Comparison of ENCODE assay signal across 10 cellular contexts in the genomic region with DNA sequence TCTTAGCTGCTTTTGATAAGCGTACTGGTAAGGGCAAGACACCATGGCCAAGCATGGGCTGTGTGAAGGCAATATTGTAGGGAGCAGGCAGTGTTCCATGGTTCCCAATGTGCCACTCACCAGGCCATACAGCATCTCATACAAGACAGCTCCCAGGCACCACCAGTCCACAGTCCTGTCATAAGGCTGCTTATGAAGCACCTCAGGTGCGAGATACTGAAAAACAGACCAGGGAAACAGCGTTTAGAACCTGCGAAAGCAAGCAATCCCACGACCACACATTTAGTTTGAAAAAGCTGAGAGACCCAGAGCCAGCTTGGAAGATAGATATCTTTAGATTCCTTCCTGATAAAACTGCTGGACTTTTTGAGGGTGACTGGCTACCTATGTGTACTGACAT.
DNase-seq lines count a peak whose midpoint lies in the region; TF ChIP-seq lines count a peak whose summit lies in the region.
"Had no signal": no experiment of that assay in that cellular context is flagged by ENCODE, and none has a peak within 500 bp of the region (broad histone marks: within the 10 kb centered on the region; RNA-seq: fewer than 3 reads in every experiment).

No MANE protein-coding gene starts in this region.

- POLR2A ChIA-PET in activated CD4-positive, alpha-beta T cell treated with anti-CD3 and anti-CD28 coated beads, Interleukin-2, amount 10 ng/mL, durations not matched to agents 7 days and 5 days (lab: Charles Lee), result no interaction called here

- peaks cover 3% of the 10 kb centered on the region for H3K27me3 Mint-ChIP-seq in activated naive CD4-positive, alpha-beta T cell treated with anti-CD3 and anti-CD28 coated beads, Interleukin-2, amount 10 ng/mL, durations not matched to agents 7 days and 5 days
- peaks cover 6% of the 10 kb centered on the region for H3K27me3 Mint-ChIP-seq in activated CD4-positive, alpha-beta T cell treated with anti-CD3 and anti-CD28 coated beads, Interleukin-2, amount 10 ng/mL, durations not matched to agents 7 days and 5 days
- H3K27me3 Mint-ChIP-seq: CD4-positive, alpha-beta memory T cell; stimulated activated memory B cell treated with anti-CD40 and anti-IgM and Interleukin-4, amounts not matched to agents 10 μg/mL and 1 μg/mL and 100 μg/mL, for 72 hours had no signal

- H3K4me1 ChIP-seq in breast epithelium (peaks cover 5 to 6% of the 10 kb centered on the region in 2 donors), thymus (ENCODE audit: control insufficient read depth, insufficient read depth, low read length) (peaks cover 14% of the 10 kb centered on the region)

- no peak for DNase-seq in activated naive CD4-positive, alpha-beta T cell treated with anti-CD3 and anti-CD28 coated beads, Interleukin-2, amount 10 ng/mL, durations not matched to agents 7 days and 5 days
- DNase-seq in activated naive CD4-positive, alpha-beta T cell treated with anti-CD3 and anti-CD28 coated beads, Interleukin-2, amount 50 U/mL, for 16 hours, result no peak
- DNase-seq in breast epithelium (ENCODE audit: low spot score in 2 of 2), result no peak
- peak; percentile 33 to 37 for DNase-seq in lung microvascular endothelial cell (ENCODE audit: low read depth in 2 of 2)
- no peak for DNase-seq in GOT3 (lab: John Stamatoyannopoulos, UW)
- DNase-seq in NCI-H524 (lab: John Stamatoyannopoulos, UW), result no peak
- DNase-seq in activated CD4-positive, alpha-beta T cell treated with anti-CD3 and anti-CD28 coated beads, Interleukin-2, amount 10 ng/mL, durations not matched to agents 7 days and 5 days, result no peak
- DNase-seq: CD4-positive, alpha-beta memory T cell had no signal

- peaks cover 55% of the 10 kb centered on the region for H3K4me1 Mint-ChIP-seq in activated naive CD4-positive, alpha-beta T cell treated with anti-CD3 and anti-CD28 coated beads, Interleukin-2, amount 10 ng/mL, durations not matched to agents 7 days and 5 days
- H3K4me1 Mint-ChIP-seq in activated CD4-positive, alpha-beta T cell treated with anti-CD3 and anti-CD28 coated beads, Interleukin-2, amount 10 ng/mL, durations not matched to agents 7 days and 5 days, result peaks cover 36% of the 10 kb centered on the region

- peaks cover 70% of the 10 kb centered on the region for H3K36me3 Mint-ChIP-seq in activated naive CD4-positive, alpha-beta T cell treated with anti-CD3 and anti-CD28 coated beads, Interleukin-2, amount 10 ng/mL, durations not matched to agents 7 days and 5 days
- peaks cover 40% of the 10 kb centered on the region for H3K36me3 Mint-ChIP-seq in activated CD4-positive, alpha-beta T cell treated with anti-CD3 and anti-CD28 coated beads, Interleukin-2, amount 10 ng/mL, durations not matched to agents 7 days and 5 days (ENCODE audit: low read depth)

- H3K4me3 ChIP-seq in breast epithelium (peak overlapping the region; percentile 78 to 93 (median 87)), thymus (ENCODE audit: low read length) (peak overlapping the region; percentile 12)

- peak overlapping the region; percentile 6 to 57 for H3K27ac ChIP-seq in breast epithelium
- H3K27ac ChIP-seq in thymus (ENCODE audit: low read depth), result no peak overlapping the region

- TF ChIP-seq POLR2A in breast epithelium (IDR thresholded peaks at IDR 0.05), result no peak

- 94% methylated on average over 5 of the region's 5 CpGs for WGBS in thymus

- intact Hi-C loops in breast epithelium (cut with DNase I; ENCODE audit: low total_unique reads), result loop anchor here (10.0 kb wide), 1 partner anchor 653 kb away; no protein-coding TSS in a partner anchor

- H3K27ac Mint-ChIP-seq in activated naive CD4-positive, alpha-beta T cell treated with anti-CD3 and anti-CD28 coated beads, Interleukin-2, amount 10 ng/mL, durations not matched to agents 7 days and 5 days, result peak overlapping the region; percentile 78
- no peak overlapping the region for H3K27ac Mint-ChIP-seq in activated CD4-positive, alpha-beta T cell treated with anti-CD3 and anti-CD28 coated beads, Interleukin-2, amount 10 ng/mL, durations not matched to agents 7 days and 5 days
- H3K27ac Mint-ChIP-seq: stimulated activated memory B cell treated with anti-CD40 and anti-IgM and Interleukin-4, amounts not matched to agents 10 μg/mL and 1 μg/mL and 100 μg/mL, for 72 hours had no signal

- H3K4me3 Mint-ChIP-seq in activated naive CD4-positive, alpha-beta T cell treated with anti-CD3 and anti-CD28 coated beads, Interleukin-2, amount 10 ng/mL, durations not matched to agents 7 days and 5 days, result peak overlapping the region; percentile 99
- no peak overlapping the region for H3K4me3 Mint-ChIP-seq in activated CD4-positive, alpha-beta T cell treated with anti-CD3 and anti-CD28 coated beads, Interleukin-2, amount 10 ng/mL, durations not matched to agents 7 days and 5 days
- H3K4me3 Mint-ChIP-seq: stimulated activated memory B cell treated with anti-CD40 and anti-IgM and Interleukin-4, amounts not matched to agents 10 μg/mL and 1 μg/mL and 100 μg/mL, for 72 hours had no signal

- CTCF ChIA-PET in activated naive CD4-positive, alpha-beta T cell treated with anti-CD3 and anti-CD28 coated beads, Interleukin-2, amount 10 ng/mL, durations not matched to agents 7 days and 5 days (lab: Charles Lee), result interaction anchor here (0.8 to 2.2 kb wide), 5 partner anchors 15 to 711 kb away, joined by 3 to 10 read pairs (median 3); no protein-coding TSS in a partner anchor
- CTCF ChIA-PET in activated CD4-positive, alpha-beta T cell treated with anti-CD3 and anti-CD28 coated beads, Interleukin-2, amount 10 ng/mL, durations not matched to agents 7 days and 5 days (lab: Charles Lee), result no interaction called here

- H3K36me3 ChIP-seq in breast epithelium (peaks cover 8% of the 10 kb centered on the region), thymus (ENCODE audit: control insufficient read depth, insufficient read depth) (peaks cover 37% of the 10 kb centered on the region)

- H3K27me3 ChIP-seq in breast epithelium (no peaks in the 10 kb centered on the region), thymus (ENCODE audit: control insufficient read depth, insufficient read depth) (peaks cover 4% of the 10 kb centered on the region)

- H3K9me3 ChIP-seq in breast epithelium (no peaks in the 10 kb centered on the region), thymus (ENCODE audit: control insufficient read depth) (no peaks in the 10 kb centered on the region)

- no peaks in the 10 kb centered on the region for H3K9me3 Mint-ChIP-seq in activated naive CD4-positive, alpha-beta T cell treated with anti-CD3 and anti-CD28 coated beads, Interleukin-2, amount 10 ng/mL, durations not matched to agents 7 days and 5 days
- no peaks in the 10 kb centered on the region for H3K9me3 Mint-ChIP-seq in activated CD4-positive, alpha-beta T cell treated with anti-CD3 and anti-CD28 coated beads, Interleukin-2, amount 10 ng/mL, durations not matched to agents 7 days and 5 days
- H3K9me3 Mint-ChIP-seq: CD4-positive, alpha-beta memory T cell; stimulated activated memory B cell treated with anti-CD40 and anti-IgM and Interleukin-4, amounts not matched to agents 10 μg/mL and 1 μg/mL and 100 μg/mL, for 72 hours had no signal

- no peak for TF ChIP-seq CTCF in breast epithelium (IDR thresholded peaks at IDR 0.05)

Comparison
In these comparisons a context has a peak if more than half of its experiments do, and no peak if none do; other contexts are left out.
1. DNase-seq: peak in lung microvascular endothelial cell (2 of 2); none in activated naive CD4-positive, alpha-beta T cell treated with anti-CD3 and anti-CD28 coated beads, Interleukin-2, amount 10 ng/mL, durations not matched to agents 7 days and 5 days (single experiment), activated naive CD4-positive, alpha-beta T cell treated with anti-CD3 and anti-CD28 coated beads, Interleukin-2, amount 50 U/mL, for 16 hours (single experiment), breast epithelium (0 of 2), GOT3 (single experiment), NCI-H524 (0 of 2) and activated CD4-positive, alpha-beta T cell treated with anti-CD3 and anti-CD28 coated beads, Interleukin-2, amount 10 ng/mL, durations not matched to agents 7 days and 5 days (single experiment).